Comparison of ENCODE assay signal across 8 cellular contexts in the genomic region with DNA sequence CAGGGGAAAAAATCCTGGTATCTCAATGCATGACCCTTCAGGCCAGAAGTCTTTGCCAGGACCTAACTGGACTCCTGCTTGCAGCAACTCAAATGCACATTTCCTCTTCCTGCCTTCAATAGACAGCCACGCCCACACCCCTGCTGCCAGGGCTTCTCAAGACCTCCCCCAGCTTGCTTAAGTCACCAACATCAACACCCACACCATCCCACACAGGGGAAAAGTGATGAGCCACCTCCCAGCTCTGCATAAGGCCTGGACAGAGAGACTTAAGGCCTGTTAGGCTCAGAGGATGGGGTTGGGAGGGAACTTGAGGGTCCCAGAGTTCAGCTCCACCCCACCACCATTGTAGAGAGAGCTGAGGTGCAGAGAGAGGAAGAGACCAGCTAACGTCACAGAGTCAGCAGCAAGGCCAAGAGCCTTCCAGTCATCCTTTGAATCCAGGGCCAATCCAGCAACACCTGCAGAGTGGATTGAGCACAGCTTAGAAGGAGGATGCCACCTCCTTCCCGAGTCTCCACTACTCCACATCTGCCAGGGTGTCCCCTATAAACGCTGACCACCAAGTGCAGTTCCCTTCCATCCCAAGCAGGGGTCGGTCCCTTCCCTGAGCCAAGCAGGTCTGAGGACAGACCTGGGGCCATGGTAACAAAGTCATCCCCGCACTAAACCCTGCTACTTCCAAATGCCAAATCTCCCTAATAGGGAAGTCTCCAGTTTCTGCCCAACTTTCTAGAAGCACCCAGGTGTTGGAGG. TPM values are rescaled to one million over a fixed set of nuclear protein-coding genes. Genes with fewer than 3 reads are reported as not detected.
DNase-seq lines count a peak whose midpoint lies in the region; ATAC-seq and TF ChIP-seq lines count a peak whose summit lies in the region.

No MANE protein-coding gene starts in this region.

- no peaks in the 10 kb centered on the region for H3K9me3 ChIP-seq in CD8-positive, alpha-beta T cell (ENCODE audit: low read length)

- peaks cover 11% of the 10 kb centered on the region for H3K36me3 ChIP-seq in CD8-positive, alpha-beta T cell (ENCODE audit: insufficient read depth, low read length)

- peak overlapping the region; percentile 47 for H3K27ac ChIP-seq in CD8-positive, alpha-beta T cell (ENCODE audit: low read depth, low read length)

- peak overlapping the region; percentile 63 for H3K4me3 Mint-ChIP-seq in CD8-positive, alpha-beta T cell
- 0 out of 2 replicates have a peak overlapping the region, but pooled peaks have one; percentile 22 for H3K4me3 Mint-ChIP-seq in WTC11
- H3K4me3 Mint-ChIP-seq in memory B cell = peak overlapping the region; percentile 72
- peak overlapping the region; percentile 45 for H3K4me3 Mint-ChIP-seq in stimulated activated effector memory CD8-positive, alpha-beta T cell treated with anti-CD3 and anti-CD28 coated beads, Interleukin-12 subunit alpha, Interleukin-12 subunit beta, amount 100 ng/mL, for 72 hours

- no peak for TF ChIP-seq CTCF in CD8-positive, alpha-beta T cell (IDR thresholded peaks at IDR 0.05)
- TF ChIP-seq CTCF in WTC11 (IDR thresholded peaks at IDR 0.05) (no peak), cardiac fibroblast (IDR thresholded peaks at IDR 0.05; ENCODE audit: low read depth, low read length) (no peak)

- DNase-seq in CD8-positive, alpha-beta T cell = peak; percentile 45 to 87 (median 75)
- DNase-seq in WTC11 (ENCODE audit: low spot score) = peak; percentile 48
- DNase-seq in cardiac fibroblast (ENCODE audit: low read depth in 2 of 2) = peak; percentile 86 to 94
- peak; percentile 56 to 60 for DNase-seq in memory B cell (ENCODE audit: low spot score in 2 of 2)
- DNase-seq in stimulated activated effector memory CD8-positive, alpha-beta T cell treated with anti-CD3 and anti-CD28 coated beads, Interleukin-12 subunit alpha, Interleukin-12 subunit beta, amount 100 ng/mL, for 72 hours (ENCODE audit: low spot score in 2 of 2) = peak; percentile 44 to 78
- DNase-seq in HPDE6-E6E7 (ENCODE audit: extremely low spot score) = no peak

- H3K4me1 ChIP-seq in CD8-positive, alpha-beta T cell (ENCODE audit: insufficient read depth, low read length) = peaks cover 38% of the 10 kb centered on the region

- CTCF ChIA-PET in CD8-positive, alpha-beta T cell (lab: Charles Lee) = interaction anchor here (0.8 to 1.5 kb wide), 5 partner anchors 9 to 138 kb away, joined by 3 to 4 read pairs (median 3); no protein-coding TSS in a partner anchor
- CTCF ChIA-PET in WTC11 (lab: Charles Lee) = interaction anchor here (0.5 to 1.5 kb wide), 6 partner anchors 22 to 280 kb away, joined by 3 to 7 read pairs (median 4); no protein-coding TSS in a partner anchor

- ATAC-seq in CD8-positive, alpha-beta T cell = peak; percentile 65
- ATAC-seq in HG03432 (IDR thresholded peaks at IDR 0.05; ENCODE audit: unreplicated experiment) (peak; percentile 41), WTC11 (peak; percentile 67), memory B cell (ENCODE audit: low read depth) (peak; percentile 54), HG03571 (IDR thresholded peaks at IDR 0.05; ENCODE audit: unreplicated experiment) (no peak)
- ATAC-seq in stimulated activated effector memory CD8-positive, alpha-beta T cell treated with anti-CD3 and anti-CD28 coated beads, Interleukin-12 subunit alpha, Interleukin-12 subunit beta, amount 100 ng/mL, for 72 hours = peak; percentile 86

- H3K36me3 Mint-ChIP-seq in CD8-positive, alpha-beta T cell = peaks cover 39% of the 10 kb centered on the region
- H3K36me3 Mint-ChIP-seq in WTC11 (peaks cover 45% of the 10 kb centered on the region), memory B cell (peaks cover 15% of the 10 kb centered on the region)
- peaks cover 81% of the 10 kb centered on the region for H3K36me3 Mint-ChIP-seq in stimulated activated effector memory CD8-positive, alpha-beta T cell treated with anti-CD3 and anti-CD28 coated beads, Interleukin-12 subunit alpha, Interleukin-12 subunit beta, amount 100 ng/mL, for 72 hours

- intact Hi-C loops in CD8-positive, alpha-beta T cell (cut with DNase I, micrococcal nuclease) = loop anchor here (2.0 to 10.0 kb wide), 3 partner anchors 64 to 384 kb away; partner anchors contain the start of genes CFAP251 (in 1 of the 2) and RHOF (in 1 of the 2)

- H3K4me1 Mint-ChIP-seq in CD8-positive, alpha-beta T cell (ENCODE audit: low read depth) = peaks cover 49% of the 10 kb centered on the region
- H3K4me1 Mint-ChIP-seq in WTC11 (peaks cover 47% of the 10 kb centered on the region), memory B cell (peaks cover 39% of the 10 kb centered on the region)
- H3K4me1 Mint-ChIP-seq in stimulated activated effector memory CD8-positive, alpha-beta T cell treated with anti-CD3 and anti-CD28 coated beads, Interleukin-12 subunit alpha, Interleukin-12 subunit beta, amount 100 ng/mL, for 72 hours = peaks cover 47% of the 10 kb centered on the region

- peak overlapping the region; percentile 94 for H3K27ac Mint-ChIP-seq in CD8-positive, alpha-beta T cell
- H3K27ac Mint-ChIP-seq in WTC11 (peak overlapping the region; percentile 47), memory B cell (peak overlapping the region; percentile 99)
- H3K27ac Mint-ChIP-seq in stimulated activated effector memory CD8-positive, alpha-beta T cell treated with anti-CD3 and anti-CD28 coated beads, Interleukin-12 subunit alpha, Interleukin-12 subunit beta, amount 100 ng/mL, for 72 hours = peak overlapping the region; percentile 70

- H3K27me3 ChIP-seq in CD8-positive, alpha-beta T cell (ENCODE audit: insufficient read depth, low read length) = no peaks in the 10 kb centered on the region

- no peaks in the 10 kb centered on the region for H3K9me3 Mint-ChIP-seq in CD8-positive, alpha-beta T cell
- H3K9me3 Mint-ChIP-seq in WTC11 (no peaks in the 10 kb centered on the region), memory B cell (no peaks in the 10 kb centered on the region)
- H3K9me3 Mint-ChIP-seq in stimulated activated effector memory CD8-positive, alpha-beta T cell treated with anti-CD3 and anti-CD28 coated beads, Interleukin-12 subunit alpha, Interleukin-12 subunit beta, amount 100 ng/mL, for 72 hours = no peaks in the 10 kb centered on the region

- H3K4me3 ChIP-seq in CD8-positive, alpha-beta T cell (ENCODE audit: low read depth, low read length) = peak overlapping the region; percentile 30
- no peak overlapping the region for H3K4me3 ChIP-seq in cardiac fibroblast (replicated peaks in 1 of 2; ENCODE audit: low read depth in 2 of 2, low read length in 2 of 2)

- H3K27me3 Mint-ChIP-seq in CD8-positive, alpha-beta T cell (ENCODE audit: low read depth) = no peaks in the 10 kb centered on the region
- H3K27me3 Mint-ChIP-seq in WTC11 (ENCODE audit: low read depth) = no peaks in the 10 kb centered on the region
- no peaks in the 10 kb centered on the region for H3K27me3 Mint-ChIP-seq in memory B cell

- POLR2A ChIA-PET in CD8-positive, alpha-beta T cell (lab: Charles Lee) = interaction anchor here (1.0 to 1.2 kb wide), 2 partner anchors 9 kb away, joined by 3 to 6 read pairs; no protein-coding TSS in a partner anchor
- POLR2A ChIA-PET in WTC11 (lab: Charles Lee) = interaction anchor here (0.5 kb wide), 1 partner anchor 49 kb away, joined by 4 read pairs; no protein-coding TSS in a partner anchor

TF ChIP-seq in WTC11, 78 proteins besides CTCF, POLR2A, EP300 and RAD21 (continues in another document):
- TF ChIP-seq ZBTB21 (CRISPR knock-in tag; IDR thresholded peaks at IDR 0.05; ENCODE audit: borderline replicate concordance) = no peak
- TF ChIP-seq SP1 (CRISPR knock-in tag; conservative IDR thresholded peaks at IDR 0.05) = 0 out of 2 replicates have a peak, but pooled peaks have one; percentile 34
- no peak for TF ChIP-seq TP53 (CRISPR knock-in tag; IDR thresholded peaks at IDR 0.05)
- no peak for TF ChIP-seq ZBTB43 (CRISPR knock-in tag; IDR thresholded peaks at IDR 0.05)
- no peak for TF ChIP-seq NFYB (CRISPR knock-in tag; conservative IDR thresholded peaks at IDR 0.05; ENCODE audit: low read depth)
- TF ChIP-seq EMX1 (CRISPR knock-in tag; IDR thresholded peaks at IDR 0.05) = no peak
- TF ChIP-seq, protein P1, sequence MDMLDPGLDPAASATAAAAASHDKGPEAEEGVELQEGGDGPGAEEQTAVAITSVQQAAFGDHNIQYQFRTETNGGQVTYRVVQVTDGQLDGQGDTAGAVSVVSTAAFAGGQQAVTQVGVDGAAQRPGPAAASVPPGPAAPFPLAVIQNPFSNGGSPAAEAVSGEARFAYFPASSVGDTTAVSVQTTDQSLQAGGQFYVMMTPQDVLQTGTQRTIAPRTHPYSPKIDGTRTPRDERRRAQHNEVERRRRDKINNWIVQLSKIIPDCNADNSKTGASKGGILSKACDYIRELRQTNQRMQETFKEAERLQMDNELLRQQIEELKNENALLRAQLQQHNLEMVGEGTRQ (CRISPR knock-in tag; IDR thresholded peaks at IDR 0.05) = no peak
- no peak for TF ChIP-seq ZNF232 (CRISPR knock-in tag; IDR thresholded peaks at IDR 0.05)
- TF ChIP-seq, protein P2, sequence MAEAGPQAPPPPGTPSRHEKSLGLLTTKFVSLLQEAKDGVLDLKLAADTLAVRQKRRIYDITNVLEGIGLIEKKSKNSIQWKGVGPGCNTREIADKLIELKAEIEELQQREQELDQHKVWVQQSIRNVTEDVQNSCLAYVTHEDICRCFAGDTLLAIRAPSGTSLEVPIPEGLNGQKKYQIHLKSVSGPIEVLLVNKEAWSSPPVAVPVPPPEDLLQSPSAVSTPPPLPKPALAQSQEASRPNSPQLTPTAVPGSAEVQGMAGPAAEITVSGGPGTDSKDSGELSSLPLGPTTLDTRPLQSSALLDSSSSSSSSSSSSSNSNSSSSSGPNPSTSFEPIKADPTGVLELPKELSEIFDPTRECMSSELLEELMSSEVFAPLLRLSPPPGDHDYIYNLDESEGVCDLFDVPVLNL (CRISPR knock-in tag; IDR thresholded peaks at IDR 0.05; ENCODE audit: borderline replicate concordance, low read depth) = no peak
- no peak for TF ChIP-seq HMGA2 (CRISPR knock-in tag; IDR thresholded peaks at IDR 0.05)

RNA-seq across cellular contexts. Expression of gene KDM2B, which starts 50.0 kb away (rescaled TPM):
- total RNA-seq in CD8-positive, alpha-beta T cell = 10 to 100 TPM; 80.8 to 87.3 TPM
- total RNA-seq in WTC11 (2021) = 147 to 155 TPM (median 152 TPM) in 3 replicates

Comparison
In these comparisons a context has a peak if more than half of its experiments do, and no peak if none do; other contexts are left out.
1. H3K27ac Mint-ChIP-seq: peak in every context shown above with its lines; median percentile 99 in memory B cell; 94 in CD8-positive, alpha-beta T cell; 70 in stimulated activated effector memory CD8-positive, alpha-beta T cell treated with anti-CD3 and anti-CD28 coated beads, Interleukin-12 subunit alpha, Interleukin-12 subunit beta, amount 100 ng/mL, for 72 hours; 47 in WTC11.
2. H3K4me3 Mint-ChIP-seq: peak in every context shown above with its lines; median percentile 72 in memory B cell; 63 in CD8-positive, alpha-beta T cell; 45 in stimulated activated effector memory CD8-positive, alpha-beta T cell treated with anti-CD3 and anti-CD28 coated beads, Interleukin-12 subunit alpha, Interleukin-12 subunit beta, amount 100 ng/mL, for 72 hours; 22 in WTC11.